ENCODE assay signal across 7 cellular contexts in the genomic region with DNA sequence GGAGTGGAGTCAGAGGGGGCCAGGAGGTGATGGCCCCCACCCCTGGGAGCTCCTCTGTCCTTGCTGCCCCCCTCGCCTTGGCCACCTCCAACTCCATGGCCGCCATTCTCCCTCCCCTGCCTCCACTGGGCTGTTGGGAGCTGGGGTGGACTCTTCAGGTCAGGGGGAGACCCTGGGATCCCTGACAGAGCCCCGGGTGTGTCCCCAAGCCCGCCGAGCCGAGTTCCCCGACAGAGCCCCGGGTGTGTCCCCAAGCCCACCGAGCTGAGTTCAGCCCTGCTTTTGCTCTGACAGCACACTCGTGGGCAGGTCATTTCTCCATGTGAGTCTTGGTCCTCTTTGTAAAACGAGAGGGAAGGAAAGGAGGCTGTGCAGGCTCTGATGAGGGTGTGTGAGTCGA. TPM values are rescaled to one million over a fixed set of nuclear protein-coding genes. Genes with fewer than 3 reads are reported as not detected.
"Had no signal": no experiment of that assay in that cellular context is flagged by ENCODE, and none has a peak within 500 bp of the region (broad histone marks: within the 10 kb centered on the region; RNA-seq: fewer than 3 reads in every experiment).

No MANE protein-coding gene starts in this region.

- FAIRE-seq: HTR-8/SVneo, K562 had no signal

- H3K27ac Mint-ChIP-seq: GM23338 had no signal

- H2AFZ ChIP-seq: GM23338 had no signal

- H3K4me3 Mint-ChIP-seq: GM23338 had no signal

- ATAC-seq: K562 had no signal

- DNase-seq: HCEC 1CT, IMR-90, KG1 had no signal

- H3K4me3 ChIP-seq: GM23338, K562 had no signal

- H3K4me2 ChIP-seq: GM23338 had no signal

- H3K9me3 Mint-ChIP-seq: GM23338 had no signal

RNA-seq across cellular contexts. Expression of a gene that starts 13.2 kb away (rescaled TPM):
- total RNA-seq: HT-29, IMR-90 had no signal
- polyA plus RNA-seq: IMR-90, K562 had no signal
